Comparison of ENCODE assay signal across 28 cellular contexts in genomic region chr19:29517946-29518345, GRCh38. TPM values are rescaled to one million over a fixed set of nuclear protein-coding genes. Genes with fewer than 3 reads are reported as not detected.
"Had no signal": no experiment of that assay in that cellular context is flagged by ENCODE, and none has a peak within 500 bp of the region (broad histone marks: within the 10 kb centered on the region; RNA-seq: fewer than 3 reads in every experiment).

No MANE protein-coding gene starts in this region.

- ATAC-seq: activated naive CD4-positive, alpha-beta T cell treated with anti-CD3 and anti-CD28 coated beads, Interleukin-2, amount 50 U/mL, for 72 hours; T-cell had no signal

- H3K4me3 ChIP-seq: cardiac muscle cell, SK-N-MC had no signal

- H3K4me3 Mint-ChIP-seq: activated B cell treated with CpG ODN at 0.5 μM for 24 hours; activated CD4-positive, alpha-beta memory T cell treated with anti-CD3 and anti-CD28 coated beads for 36 hours; activated CD4-positive, alpha-beta T cell treated with anti-CD3 and anti-CD28 coated beads, Interleukin-2, amount 10 ng/mL, durations not matched to agents 24 days and 14 days; T-cell had no signal

- FAIRE-seq: TTC549 had no signal

- H3K27ac ChIP-seq: brain microvascular endothelial cell, cardiac muscle cell, KMS-11, SK-N-MC had no signal

- H3K9me3 Mint-ChIP-seq: activated B cell treated with CpG ODN at 0.5 μM for 24 hours; activated CD4-positive, alpha-beta memory T cell treated with anti-CD3 and anti-CD28 coated beads for 36 hours; activated CD4-positive, alpha-beta T cell treated with anti-CD3 and anti-CD28 coated beads, Interleukin-2, amount 10 ng/mL, durations not matched to agents 24 days and 14 days; activated naive CD4-positive, alpha-beta T cell treated with anti-CD3 and anti-CD28 coated beads, Interleukin-2, amount 50 U/mL, for 72 hours; T-cell had no signal

- DNase-seq: activated B cell treated with CpG ODN at 0.5 μM for 24 hours; activated CD4-positive, alpha-beta memory T cell treated with anti-CD3 and anti-CD28 coated beads for 36 hours; activated CD4-positive, alpha-beta T cell treated with anti-CD3 and anti-CD28 coated beads for 1 hour; activated CD4-positive, alpha-beta T cell treated with anti-CD3 and anti-CD28 coated beads, Interleukin-2, amount 10 ng/mL, durations not matched to agents 24 days and 14 days; activated CD8-positive, alpha-beta memory T cell treated with anti-CD3 and anti-CD28 coated beads for 24 hours; activated naive CD4-positive, alpha-beta T cell treated with Interleukin-2 at 50 U/mL for 16 hours; brain microvascular endothelial cell; NCI-H1092; NCI-H1417 treated with DMSO at 0.1 percent for 48 hours; NCI-H1694; NCI-H2107; NCI-H2171 treated with DMSO at 0.1 percent for 48 hours; NCI-H226; NCI-H526; NCI-H82; T-cell; T-helper 2 cell; T1000 had no signal

- H3K4me1 Mint-ChIP-seq: activated B cell treated with CpG ODN at 0.5 μM for 24 hours; activated CD4-positive, alpha-beta T cell treated with anti-CD3 and anti-CD28 coated beads, Interleukin-2, amount 10 ng/mL, durations not matched to agents 24 days and 14 days; T-cell had no signal

- H3K9ac ChIP-seq: KMS-11 had no signal

- H3K27ac Mint-ChIP-seq: activated B cell treated with CpG ODN at 0.5 μM for 24 hours; activated CD4-positive, alpha-beta memory T cell treated with anti-CD3 and anti-CD28 coated beads for 36 hours; activated CD4-positive, alpha-beta T cell treated with anti-CD3 and anti-CD28 coated beads, Interleukin-2, amount 10 ng/mL, durations not matched to agents 24 days and 14 days; activated naive CD4-positive, alpha-beta T cell treated with anti-CD3 and anti-CD28 coated beads, Interleukin-2, amount 50 U/mL, for 72 hours; T-cell had no signal

- H3K36me3 Mint-ChIP-seq: activated CD4-positive, alpha-beta memory T cell treated with anti-CD3 and anti-CD28 coated beads for 36 hours; activated naive CD4-positive, alpha-beta T cell treated with anti-CD3 and anti-CD28 coated beads, Interleukin-2, amount 50 U/mL, for 72 hours; T-cell had no signal

- H3K36me3 ChIP-seq: brain microvascular endothelial cell, cardiac muscle cell had no signal

RNA-seq across cellular contexts. Expression of gene VSTM2B, which starts 7.8 kb away (rescaled TPM):
- total RNA-seq: activated B cell treated with CpG ODN at 0.5 μM for 24 hours; activated CD4-positive, alpha-beta memory T cell treated with anti-CD3 and anti-CD28 coated beads for 36 hours; activated CD4-positive, alpha-beta T cell treated with anti-CD3 and anti-CD28 coated beads, Interleukin-2, amount 10 ng/mL, durations not matched to agents 24 days and 14 days; MCF 10A; NCI-H460; OCI-LY7; RPMI7951; T-cell had no signal
- polyA plus RNA-seq: adipose tissue, cardiac muscle cell had no signal
